Comparison of ENCODE assay signal across 14 cellular contexts in the genomic region with DNA sequence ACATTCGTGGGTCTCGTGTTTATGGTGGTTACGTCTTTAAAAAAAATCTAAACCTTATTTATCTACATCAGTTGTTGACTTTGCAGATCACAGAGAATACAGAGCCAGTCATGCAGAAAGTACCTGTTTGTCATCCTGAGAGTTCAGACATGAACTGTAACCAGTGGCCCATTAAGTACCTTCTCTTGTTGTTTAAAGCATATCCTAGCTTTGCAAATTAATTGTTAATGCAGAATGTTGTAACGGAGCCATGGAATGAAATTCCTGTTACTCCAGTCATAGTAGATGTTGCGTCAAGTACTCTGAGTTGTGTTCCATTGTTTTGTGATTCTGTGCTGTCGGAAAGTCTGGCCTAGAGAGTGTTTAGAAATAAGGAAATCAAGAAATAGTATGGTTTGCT.
DNase-seq lines count a peak whose midpoint lies in the region; ATAC-seq, FAIRE-seq and TF ChIP-seq lines count a peak whose summit lies in the region.
"Had no signal": no experiment of that assay in that cellular context is flagged by ENCODE, and none has a peak within 500 bp of the region (broad histone marks: within the 10 kb centered on the region; RNA-seq: fewer than 3 reads in every experiment).

No MANE protein-coding gene starts in this region.

- H3K27me3 ChIP-seq in RWPE2 (ENCODE audit: insufficient read depth, poor library complexity, severe bottlenecking) (no peaks in the 10 kb centered on the region), ovary (no peaks in the 10 kb centered on the region)
- H3K27me3 ChIP-seq: Peyer's patch had no signal

- DNase-seq in AG20443 (ENCODE audit: low spot score) (peak; percentile 62), RWPE2 (ENCODE audit: low spot score) (no peak), ovary (no peak), germinal center (ENCODE audit: low spot score) (no peak)
- DNase-seq: activated CD4-positive, alpha-beta T cell treated with anti-CD3 and anti-CD28 coated beads for 48 hours; anterior cingulate cortex; DND-41; head of caudate nucleus; naive B cell; Peyer's patch had no signal

- ATAC-seq in HG02870 (IDR thresholded peaks at IDR 0.05; ENCODE audit: unreplicated experiment) = peak; percentile 53
- peak; percentile 93 for ATAC-seq in RWPE2 (ENCODE audit: low read depth)
- no peak for ATAC-seq in GM21825 (IDR thresholded peaks at IDR 0.05; ENCODE audit: unreplicated experiment)
- no peak for ATAC-seq in HG03045 (IDR thresholded peaks at IDR 0.05; ENCODE audit: unreplicated experiment)

- H3K4me1 ChIP-seq in RWPE2 (ENCODE audit: insufficient read depth, poor library complexity, severe bottlenecking) (peaks cover 15% of the 10 kb centered on the region), ovary (ENCODE audit: insufficient read depth) (peaks cover 2% of the 10 kb centered on the region)
- H3K4me1 ChIP-seq: Peyer's patch had no signal

- H3K36me3 ChIP-seq in RWPE2 (ENCODE audit: low read depth) (no peaks in the 10 kb centered on the region), ovary (no peaks in the 10 kb centered on the region)
- H3K36me3 ChIP-seq: Peyer's patch had no signal

- peak; percentile 58 for FAIRE-seq in islet of Langerhans (lab: Jason Lieb, UNC)

- H3K27ac ChIP-seq in RWPE2 (ENCODE audit: poor library complexity, severe bottlenecking) = peak overlapping the region; percentile 30
- H3K27ac ChIP-seq in ovary = no peak overlapping the region
- H3K27ac ChIP-seq: Peyer's patch had no signal

- intact Hi-C loops in ovary (cut with DNase I) = no loop called here

- no peak for TF ChIP-seq POLR2A in ovary (IDR thresholded peaks at IDR 0.05)

- no peak overlapping the region for H3K4me3 ChIP-seq in RWPE2 (ENCODE audit: severe bottlenecking)
- H3K4me3 ChIP-seq in ovary = no peak overlapping the region
- H3K4me3 ChIP-seq: Peyer's patch had no signal

- TF ChIP-seq CTCF in RWPE2 (IDR thresholded peaks at IDR 0.05; ENCODE audit: poor library complexity, severe bottlenecking) = no peak
- TF ChIP-seq CTCF in ovary (IDR thresholded peaks at IDR 0.05) = no peak

- 50 to 65% (median 53%) methylated on average over 6 of the region's 6 CpGs for WGBS in ovary, 3 donors

- no peak for TF ChIP-seq EP300 in ovary (IDR thresholded peaks at IDR 0.05)

- H3K9me3 ChIP-seq in RWPE2 (ENCODE audit: severe bottlenecking) (no peaks in the 10 kb centered on the region), ovary (no peaks in the 10 kb centered on the region)
- H3K9me3 ChIP-seq: Peyer's patch had no signal

Comparison
In these comparisons a context has a peak if more than half of its experiments do, and no peak if none do; other contexts are left out.
1. ATAC-seq: peak in HG02870 (single experiment) and RWPE2 (single experiment); none in GM21825 (single experiment) and HG03045 (single experiment).